ENCODE assay signal across 8 cellular contexts in genomic region chr2:165015052-165015642, GRCh38. TPM values are rescaled to one million over a fixed set of nuclear protein-coding genes. Genes with fewer than 3 reads are reported as not detected.
DNase-seq lines count a peak whose midpoint lies in the region; ATAC-seq, FAIRE-seq and TF ChIP-seq lines count a peak whose summit lies in the region.

No MANE protein-coding gene starts in this region.

- TF ChIP-seq CTCF in CD14-positive monocyte (IDR thresholded peaks at IDR 0.05) (peak; percentile 92), endothelial cell of umbilical vein (IDR thresholded peaks at IDR 0.05; ENCODE audit: extremely low read depth in 1 of 2, insufficient read depth in 1 of 2, low read depth in 1 of 2, low read length in 2 of 2) (peak; percentile 78 to 91)

- no peak overlapping the region for H3K9ac ChIP-seq in endothelial cell of umbilical vein (replicated peaks; ENCODE audit: extremely low read depth, insufficient read depth, low read length)

- H3K4me2 ChIP-seq in endothelial cell of umbilical vein (ENCODE audit: insufficient read depth, low read length), result no peak overlapping the region

- H3K36me3 Mint-ChIP-seq in CD14-positive monocyte, result no peaks in the 10 kb centered on the region
- H3K36me3 Mint-ChIP-seq in activated CD4-positive, alpha-beta memory T cell treated with anti-CD3 and anti-CD28 coated beads for 36 hours, result no peaks in the 10 kb centered on the region

- H2AFZ ChIP-seq in endothelial cell of umbilical vein (ENCODE audit: low read depth, low read length), result no peak overlapping the region

- H3K27ac Mint-ChIP-seq in CD14-positive monocyte, result no peak overlapping the region
- no peak overlapping the region for H3K27ac Mint-ChIP-seq in activated CD4-positive, alpha-beta memory T cell treated with anti-CD3 and anti-CD28 coated beads for 36 hours

- no TSS peak for BruUV-seq in endothelial cell of umbilical vein (replicated peaks; lab: Mats Ljungman, UMichigan)

- peaks cover 5% of the 10 kb centered on the region for H3K4me1 Mint-ChIP-seq in CD14-positive monocyte
- no peaks in the 10 kb centered on the region for H3K4me1 Mint-ChIP-seq in activated CD4-positive, alpha-beta memory T cell treated with anti-CD3 and anti-CD28 coated beads for 36 hours (ENCODE audit: low read depth)

- H3K27ac ChIP-seq in endothelial cell of umbilical vein (ENCODE audit: insufficient read depth, low read depth, low read length) (no peak overlapping the region), substantia nigra (ENCODE audit: low read depth, low read length, poor library complexity, severe bottlenecking) (no peak overlapping the region)

- dilution Hi-C loops in endothelial cell of umbilical vein (cut with MboI; ENCODE audit: extremely low pct_ligation_motif_present, low sequenced_read_pairs), result no loop called here

- peak; percentile 78 for FAIRE-seq in endothelial cell of umbilical vein (lab: Jason Lieb, UNC)

- POLR2A ChIA-PET in activated CD4-positive, alpha-beta memory T cell treated with anti-CD3 and anti-CD28 coated beads for 36 hours (lab: Charles Lee), result no interaction called here
- POLR2A ChIA-PET in endothelial cell of umbilical vein (lab: Charles Lee), result interaction anchor here (1.0 kb wide), 1 partner anchor 189 kb away, joined by 3 read pairs; the partner anchor contains the start of gene SCN3A

- no peak for TF ChIP-seq POLR2A in endothelial cell of umbilical vein (IDR thresholded peaks at IDR 0.05; ENCODE audit: low read depth, low read length)

- CTCF ChIA-PET in activated CD4-positive, alpha-beta memory T cell treated with anti-CD3 and anti-CD28 coated beads for 36 hours (lab: Charles Lee), result interaction anchor here (0.6 to 1.8 kb wide), 6 partner anchors 17 to 211 kb away, joined by 3 to 9 read pairs (median 4); partner anchors contain the start of gene SCN3A
- CTCF ChIA-PET in endothelial cell of umbilical vein (lab: Charles Lee), result interaction anchor here (0.6 to 6.2 kb wide), 20 partner anchors 8 to 1113 kb away, joined by 3 to 157 read pairs (median 6); partner anchors contain the start of genes SCN1A and SCN3A

- no peak overlapping the region for H3K4me3 Mint-ChIP-seq in CD14-positive monocyte
- H3K4me3 Mint-ChIP-seq in activated CD4-positive, alpha-beta memory T cell treated with anti-CD3 and anti-CD28 coated beads for 36 hours, result no peak overlapping the region

- H3K4me1 ChIP-seq in endothelial cell of umbilical vein (ENCODE audit: control insufficient read depth, extremely low read depth, insufficient read depth, low read length), result no peaks in the 10 kb centered on the region

- H3K9me1 ChIP-seq in endothelial cell of umbilical vein (replicated peaks; ENCODE audit: control insufficient read depth, extremely low read depth, insufficient read depth, low read length), result no peaks in the 10 kb centered on the region

- no peaks in the 10 kb centered on the region for H3K79me2 ChIP-seq in endothelial cell of umbilical vein (ENCODE audit: control insufficient read depth, insufficient read depth, low read length)

- H3K36me3 ChIP-seq in endothelial cell of umbilical vein (ENCODE audit: control insufficient read depth in 2 of 2, extremely low read depth in 1 of 2, insufficient read depth in 2 of 2, low read length in 2 of 2), result no peaks in the 10 kb centered on the region

- DNase-seq in CD14-positive monocyte (ENCODE audit: low spot score), result no peak
- DNase-seq in GM19238 (ENCODE audit: insufficient read length, low spot score), result peak; percentile 17
- peak; percentile 46 for DNase-seq in NCI-H446 treated with DMSO at 0.1 percent for 48 hours (lab: John Stamatoyannopoulos, UW)
- DNase-seq in activated CD4-positive, alpha-beta memory T cell treated with anti-CD3 and anti-CD28 coated beads for 36 hours, result peak; percentile 60
- DNase-seq in endothelial cell of umbilical vein (ENCODE audit: low read depth, low spot score), result peak; percentile 61
- peak; percentile 76 for DNase-seq in myocyte (ENCODE audit: low read depth)
- peak in 40 of 49 donors; percentile 3 to 76 (median 50) for DNase-seq in substantia nigra (lab: John Stamatoyannopoulos, UW)

- H4K20me1 ChIP-seq in endothelial cell of umbilical vein (replicated peaks; ENCODE audit: control insufficient read depth, extremely low read depth, insufficient read depth, low read length), result no peaks in the 10 kb centered on the region

- peaks cover 0 to 4% (median 0%) of the 10 kb centered on the region in 3 donors for H3K27me3 Mint-ChIP-seq in CD14-positive monocyte (ENCODE audit: low read depth in 3 of 3)
- H3K27me3 Mint-ChIP-seq in activated CD4-positive, alpha-beta memory T cell treated with anti-CD3 and anti-CD28 coated beads for 36 hours, result peaks cover 11% of the 10 kb centered on the region

- peak; percentile 82 for ATAC-seq in HG03342 (IDR thresholded peaks at IDR 0.05; ENCODE audit: unreplicated experiment)

- no peaks in the 10 kb centered on the region for H3K9me3 ChIP-seq in endothelial cell of umbilical vein (replicated peaks; ENCODE audit: control insufficient read depth, insufficient read depth, low read length)

- H3K4me3 ChIP-seq in endothelial cell of umbilical vein (replicated peaks in 1 of 3; ENCODE audit: insufficient read depth in 1 of 3, low read depth in 1 of 3, low read length in 3 of 3), result no peak overlapping the region

- intact Hi-C loops in CD14-positive monocyte (cut with micrococcal nuclease) (no loop called here), endothelial cell of umbilical vein (cut with micrococcal nuclease) (loop anchor here (1.0 to 10.0 kb wide), 2 partner anchors 278 to 760 kb away; no protein-coding TSS in a partner anchor)
- intact Hi-C loops in activated CD4-positive, alpha-beta memory T cell treated with anti-CD3 and anti-CD28 coated beads for 36 hours (cut with micrococcal nuclease), result loop anchor here (5.0 to 10.0 kb wide), 2 partner anchors 292 to 860 kb away; no protein-coding TSS in a partner anchor

- peaks cover 0 to 1% (median 0%) of the 10 kb centered on the region in 7 donors for H3K9me3 Mint-ChIP-seq in CD14-positive monocyte
- no peaks in the 10 kb centered on the region for H3K9me3 Mint-ChIP-seq in activated CD4-positive, alpha-beta memory T cell treated with anti-CD3 and anti-CD28 coated beads for 36 hours

- peaks cover 16 to 23% of the 10 kb centered on the region in 2 experiments for H3K27me3 ChIP-seq in endothelial cell of umbilical vein (ENCODE audit: control insufficient read depth in 2 of 2, insufficient read depth in 2 of 2, low read length in 2 of 2)

TF ChIP-seq in endothelial cell of umbilical vein, 7 proteins besides CTCF, POLR2A, EP300 and RAD21:
- no peak for TF ChIP-seq MYC (IDR thresholded peaks at IDR 0.05; ENCODE audit: low read depth, low read length)
- no peak for TF ChIP-seq FOS (IDR thresholded peaks at IDR 0.05; ENCODE audit: borderline replicate concordance, insufficient read depth, low read length)
- no peak for TF ChIP-seq MAX (IDR thresholded peaks at IDR 0.05; ENCODE audit: insufficient read depth, insufficient read length)
- no peak for TF ChIP-seq POLR2AphosphoS5 (IDR thresholded peaks at IDR 0.05; ENCODE audit: insufficient read depth, low read depth, low read length)
- TF ChIP-seq EZH2 (IDR thresholded peaks at IDR 0.05; ENCODE audit: borderline replicate concordance, low read depth, low read length, severe bottlenecking), result no peak
- TF ChIP-seq JUN (IDR thresholded peaks at IDR 0.05; ENCODE audit: borderline replicate concordance, insufficient read depth, insufficient read length, low read depth), result no peak
- TF ChIP-seq GATA2 (IDR thresholded peaks at IDR 0.05; ENCODE audit: insufficient read depth, insufficient read length, low read depth, low read length), result no peak

RNA-seq across cellular contexts. Expression of gene SLC38A11, which starts 59.8 kb away (rescaled TPM):
- not detected for polyA plus RNA-seq in CD14-positive monocyte
- not detected for total RNA-seq in activated CD4-positive, alpha-beta memory T cell treated with anti-CD3 and anti-CD28 coated beads for 36 hours
- not detected in 2 replicates for total RNA-seq in endothelial cell of umbilical vein
- not detected in 2 replicates for polyA plus RNA-seq in endothelial cell of umbilical vein
- not detected in 2 replicates for polyA plus RNA-seq in endothelial cell of umbilical vein (2011; cell fraction: cytosol; rRNA removed)
- not detected in 2 replicates for polyA plus RNA-seq in endothelial cell of umbilical vein (2011; cell fraction: nucleus; rRNA removed)
- not detected in 2 replicates for polyA plus RNA-seq in endothelial cell of umbilical vein (2012)
- polyA minus RNA-seq in endothelial cell of umbilical vein, result not detected in 2 replicates
- not detected for polyA minus RNA-seq in endothelial cell of umbilical vein (2011; cell fraction: cytosol; rRNA and poly(A)+ RNA removed)
- polyA minus RNA-seq in endothelial cell of umbilical vein (2011; cell fraction: nucleus; rRNA and poly(A)+ RNA removed), result not detected in 2 replicates
- 0.19 TPM in 1 of 2 replicates, not detected in the other for total RNA-seq in myocyte
- 0.08 TPM for polyA plus RNA-seq in myocyte (2012)

Comparison
In these comparisons a context has a peak if more than half of its experiments do, and no peak if none do; other contexts are left out.
1. intact Hi-C loops: an anchor here in activated CD4-positive, alpha-beta memory T cell treated with anti-CD3 and anti-CD28 coated beads for 36 hours (5.0 to 10.0 kb wide) and endothelial cell of umbilical vein (1.0 to 10.0 kb wide); none called in CD14-positive monocyte.